Comparison of ENCODE assay signal across 2 cellular contexts in genomic region chr12:63900922-63901793, GRCh38.
TF ChIP-seq lines count a peak whose summit lies in the region.

No MANE protein-coding gene starts in this region.

TF ChIP-seq in liver, 16 proteins besides CTCF, POLR2A, EP300 and RAD21:
- TF ChIP-seq SP1 (IDR thresholded peaks at IDR 0.05), result peak; percentile 75
- no peak for TF ChIP-seq JUND (IDR thresholded peaks at IDR 0.05)
- TF ChIP-seq ATF3 (IDR thresholded peaks at IDR 0.05), result no peak
- TF ChIP-seq TAF1 (conservative IDR thresholded peaks at IDR 0.05), result no peak
- TF ChIP-seq MAX (IDR thresholded peaks at IDR 0.05), result peak; percentile 16
- no peak for TF ChIP-seq ZBTB33 (IDR thresholded peaks at IDR 0.05)
- peak; percentile 17 for TF ChIP-seq REST (IDR thresholded peaks at IDR 0.05)
- TF ChIP-seq FOXA2 (IDR thresholded peaks at IDR 0.05), result peak; percentile 53
- peak; percentile 93 to 96 for TF ChIP-seq RXRA (IDR thresholded peaks at IDR 0.05)
- peak; percentile 34 for TF ChIP-seq YY1 (IDR thresholded peaks at IDR 0.05)
- TF ChIP-seq HNF4A (conservative IDR thresholded peaks at IDR 0.05), result peak; percentile 52 to 57
- TF ChIP-seq HNF4G (IDR thresholded peaks at IDR 0.05), result no peak
- TF ChIP-seq GABPA (IDR thresholded peaks at IDR 0.05 in 1 of 2, conservative IDR thresholded peaks at IDR 0.05 in 1 of 2), result no peak

TF ChIP-seq in HepG2, 621 proteins besides CTCF, POLR2A, EP300 and RAD21:
- TF ChIP-seq SIN3B (IDR thresholded peaks at IDR 0.05; ENCODE audit: low read length) (no peak), NBN (conservative IDR thresholded peaks at IDR 0.05) (no peak), IKZF1 (IDR thresholded peaks at IDR 0.05) (no peak), IRF9 (CRISPR knock-in tag; IDR thresholded peaks at IDR 0.05; ENCODE audit: borderline replicate concordance) (no peak), ZNF570 (CRISPR knock-in tag; IDR thresholded peaks at IDR 0.05; ENCODE audit: borderline replicate concordance) (no peak), SMAD1 (CRISPR knock-in tag; IDR thresholded peaks at IDR 0.05; ENCODE audit: borderline replicate concordance, low read depth) (no peak), ZNF562 (CRISPR knock-in tag; IDR thresholded peaks at IDR 0.05; ENCODE audit: borderline replicate concordance) (no peak), WIZ (CRISPR knock-in tag; IDR thresholded peaks at IDR 0.05) (no peak), RFX1 (IDR thresholded peaks at IDR 0.05) (no peak)
